32 cellular contexts compared by ENCODE assay signal in genomic region chr15:81774309-81774708, GRCh38.
"Had no signal": no experiment of that assay in that cellular context is flagged by ENCODE, and none has a peak within 500 bp of the region (broad histone marks: within the 10 kb centered on the region; RNA-seq: fewer than 3 reads in every experiment).

No MANE protein-coding gene starts in this region.

- H3K27me3 ChIP-seq: ascending aorta, cardiac muscle cell, colonic mucosa had no signal

- H3K4me1 ChIP-seq: ascending aorta, colonic mucosa had no signal

- H3K4me3 ChIP-seq: ascending aorta, cardiac muscle cell, colonic mucosa had no signal

- H3K9me3 ChIP-seq: ascending aorta, colonic mucosa had no signal

- ATAC-seq: activated CD8-positive, alpha-beta T cell treated with anti-CD3 and anti-CD28 coated beads for 36 hours; activated naive CD8-positive, alpha-beta T cell treated with anti-CD3 and anti-CD28 coated beads, Interleukin-2, amount 50 U/mL, for 24 hours; activated T-cell treated with anti-CD3 and anti-CD28 coated beads, Interleukin-2, amount 50 U/mL, for 4 hours; activated T-cell treated with anti-CD3 and anti-CD28 coated beads, Interleukin-2, amount 50 U/mL, for 72 hours; activated T-helper 17 cell treated with anti-CD3 and anti-CD28 coated beads, Interleukin-2, amount 50 U/mL, for 72 hours had no signal

- DNase-seq: activated B cell treated with CpG ODN at 0.5 μM for 24 hours; activated CD4-positive, alpha-beta memory T cell treated with anti-CD3 and anti-CD28 coated beads for 36 hours; activated CD4-positive, alpha-beta T cell treated with anti-CD3 and anti-CD28 coated beads for 4 hours; activated CD4-positive, alpha-beta T cell treated with anti-CD3 and anti-CD28 coated beads, Interleukin-2, amount 10 ng/mL, durations not matched to agents 24 days and 14 days; activated CD4-positive, alpha-beta T cell treated with anti-CD3 and anti-CD28 coated beads, Interleukin-2, amount 50 U/mL, for 1 hour; activated CD4-positive, alpha-beta T cell treated with anti-CD3 and anti-CD28 coated beads, Interleukin-2, amount 50 U/mL, for 4 hours; activated CD4-positive, CD25-positive, alpha-beta regulatory T cell treated with anti-CD3 and anti-CD28 coated beads, Interleukin-2, amount 50 U/mL, for 72 hours; activated CD8-positive, alpha-beta memory T cell treated with anti-CD3 and anti-CD28 coated beads, Interleukin-2, amount 50 U/mL, for 4 hours; activated CD8-positive, alpha-beta T cell treated with anti-CD3 and anti-CD28 coated beads for 36 hours; activated effector memory CD4-positive, alpha-beta T cell treated with anti-CD3 and anti-CD28 coated beads, Interleukin-2, amount 50 U/mL, for 16 hours; activated gamma-delta T cell treated with Interleukin-2 at 50 U/mL for 16 hours; activated naive CD4-positive, alpha-beta T cell treated with anti-CD3 and anti-CD28 coated beads, Interleukin-2, amount 10 ng/mL, durations not matched to agents 7 days and 5 days; activated naive CD4-positive, alpha-beta T cell treated with Interleukin-2 at 50 U/mL for 16 hours; activated naive CD8-positive, alpha-beta T cell treated with anti-CD3 and anti-CD28 coated beads, Interleukin-2, amount 10 ng/mL, durations not matched to agents 7 days and 5 days; activated naive CD8-positive, alpha-beta T cell treated with anti-CD3 and anti-CD28 coated beads, Interleukin-2, amount 50 U/mL, for 24 hours; activated T-cell treated with anti-CD3 and anti-CD28 coated beads for 4 hours; activated T-cell treated with anti-CD3 and anti-CD28 coated beads, Interleukin-2, amount 50 U/mL, for 1 hour; activated T-cell treated with anti-CD3 and anti-CD28 coated beads, Interleukin-2, amount 50 U/mL, for 4 hours; activated T-cell treated with anti-CD3 and anti-CD28 coated beads, Interleukin-2, amount 50 U/mL, for 72 hours; amygdala; anterior cingulate cortex; caudate nucleus; cerebellar nuclear complex; colonic mucosa; T-helper 2 cell; T-helper 9 cell had no signal

- FAIRE-seq: bronchial epithelial cell, TTC549 had no signal

- H3K36me3 ChIP-seq: ascending aorta, cardiac muscle cell, colonic mucosa had no signal

- H3K27ac ChIP-seq: ascending aorta, cardiac muscle cell, colonic mucosa, VCaP had no signal
